In the genomic region with DNA sequence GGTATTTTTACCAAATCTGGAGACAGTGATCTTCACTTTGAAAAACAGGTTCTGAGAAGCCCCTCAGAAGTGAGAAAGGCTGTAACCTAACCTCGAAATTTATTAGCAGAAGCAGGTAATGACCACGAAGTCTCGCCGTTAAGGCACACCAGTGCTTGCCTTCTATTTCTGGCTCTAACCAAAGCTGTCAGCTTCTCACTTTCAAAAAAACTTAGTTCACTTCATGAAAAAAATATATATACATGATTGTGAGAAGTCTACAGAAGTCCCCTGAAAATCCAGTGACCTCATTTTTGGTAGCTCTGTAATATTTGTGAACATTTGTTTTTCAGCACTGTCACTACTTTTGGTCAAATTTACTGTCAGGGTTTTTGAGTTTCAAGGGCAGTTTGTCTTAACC, we compare ENCODE assay signal across 12 cellular contexts. TPM values are rescaled to one million over a fixed set of nuclear protein-coding genes. Genes with fewer than 3 reads are reported as not detected.
DNase-seq lines count a peak whose midpoint lies in the region; ATAC-seq and TF ChIP-seq lines count a peak whose summit lies in the region.
"Had no signal": no experiment of that assay in that cellular context is flagged by ENCODE, and none has a peak within 500 bp of the region (broad histone marks: within the 10 kb centered on the region; RNA-seq: fewer than 3 reads in every experiment).

No MANE protein-coding gene starts in this region.

- no peaks in the 10 kb centered on the region for H3K27me3 ChIP-seq in esophagus muscularis mucosa
- no peaks in the 10 kb centered on the region for H3K27me3 ChIP-seq in tibial artery

- H3K27ac ChIP-seq in esophagus muscularis mucosa (replicated peaks in 1 of 4) (peak overlapping the region; percentile 36 to 60 (median 36)), RWPE1 (no peak overlapping the region), tibial artery (peak overlapping the region in 1 of 2 donors; percentile 55)

- H3K9me3 ChIP-seq in esophagus muscularis mucosa (no peaks in the 10 kb centered on the region), tibial artery (no peaks in the 10 kb centered on the region)

- H3K36me3 ChIP-seq in esophagus muscularis mucosa (no peaks in the 10 kb centered on the region), tibial artery (no peaks in the 10 kb centered on the region)

- H3K9me3 Mint-ChIP-seq in activated CD8-positive, alpha-beta memory T cell treated with anti-CD3 and anti-CD28 coated beads, Interleukin-2, amount 10 ng/mL, durations not matched to agents 7 days and 5 days (ENCODE audit: low read depth): no peaks in the 10 kb centered on the region
- H3K9me3 Mint-ChIP-seq: central memory CD8-positive, alpha-beta T cell; stimulated activated naive CD8-positive, alpha-beta T cell treated with anti-CD3 and anti-CD28 coated beads, Interleukin-15, Interleukin-2, amounts not matched to agents 100 ng/mL and 50 ng/mL, for 24 hours had no signal

- peaks cover 26% of the 10 kb centered on the region for H3K4me1 Mint-ChIP-seq in activated CD8-positive, alpha-beta memory T cell treated with anti-CD3 and anti-CD28 coated beads, Interleukin-2, amount 10 ng/mL, durations not matched to agents 7 days and 5 days

- H3K36me3 Mint-ChIP-seq in activated CD8-positive, alpha-beta memory T cell treated with anti-CD3 and anti-CD28 coated beads, Interleukin-2, amount 10 ng/mL, durations not matched to agents 7 days and 5 days: no peaks in the 10 kb centered on the region

- POLR2A ChIA-PET in RWPE1 (lab: Yijun Ruan, JAX; ENCODE audit: low non-redundant PET): no interaction called here

- H3K27ac Mint-ChIP-seq in activated CD8-positive, alpha-beta memory T cell treated with anti-CD3 and anti-CD28 coated beads, Interleukin-2, amount 10 ng/mL, durations not matched to agents 7 days and 5 days: no peak overlapping the region
- H3K27ac Mint-ChIP-seq: stimulated activated naive CD8-positive, alpha-beta T cell treated with anti-CD3 and anti-CD28 coated beads, Interleukin-15, Interleukin-2, amounts not matched to agents 100 ng/mL and 50 ng/mL, for 24 hours had no signal

- no peak for TF ChIP-seq POLR2A in esophagus muscularis mucosa (IDR thresholded peaks at IDR 0.05; ENCODE audit: low read depth)

- CTCF ChIA-PET in RWPE1 (lab: Yijun Ruan, JAX): interaction anchor here (0.6 kb wide), 3 partner anchors 102 to 598 kb away, joined by 3 to 7 read pairs (median 3); no protein-coding TSS in a partner anchor
- CTCF ChIA-PET in activated CD8-positive, alpha-beta memory T cell treated with anti-CD3 and anti-CD28 coated beads, Interleukin-2, amount 10 ng/mL, durations not matched to agents 7 days and 5 days (lab: Charles Lee): interaction anchor here (0.8 to 0.9 kb wide), 2 partner anchors 16 to 20 kb away, joined by 3 to 5 read pairs; no protein-coding TSS in a partner anchor

- ATAC-seq in GM18870 (IDR thresholded peaks at IDR 0.05; ENCODE audit: unreplicated experiment): peak; percentile 53
- ATAC-seq in GM21390 (IDR thresholded peaks at IDR 0.05; ENCODE audit: unreplicated experiment): peak; percentile 90
- ATAC-seq in HG03095 (IDR thresholded peaks at IDR 0.05; ENCODE audit: unreplicated experiment): peak; percentile 80
- no peak for ATAC-seq in activated CD8-positive, alpha-beta memory T cell treated with anti-CD3 and anti-CD28 coated beads, Interleukin-2, amount 10 ng/mL, durations not matched to agents 7 days and 5 days
- ATAC-seq: PC-3 had no signal

- WGBS in esophagus muscularis mucosa: 67% methylated on average over 4 of the region's 4 CpGs

- no peak overlapping the region for H3K4me3 Mint-ChIP-seq in activated CD8-positive, alpha-beta memory T cell treated with anti-CD3 and anti-CD28 coated beads, Interleukin-2, amount 10 ng/mL, durations not matched to agents 7 days and 5 days
- H3K4me3 Mint-ChIP-seq: central memory CD8-positive, alpha-beta T cell; stimulated activated naive CD8-positive, alpha-beta T cell treated with anti-CD3 and anti-CD28 coated beads, Interleukin-15, Interleukin-2, amounts not matched to agents 100 ng/mL and 50 ng/mL, for 24 hours had no signal

- no peak for DNase-seq in esophagus muscularis mucosa (ENCODE audit: extremely low spot score)
- DNase-seq in RWPE1 (ENCODE audit: low spot score): no peak
- no peak for DNase-seq in NCI-H2227 treated with DMSO at 0.1 percent for 48 hours (lab: John Stamatoyannopoulos, UW)
- no peak for DNase-seq in activated CD8-positive, alpha-beta memory T cell treated with anti-CD3 and anti-CD28 coated beads, Interleukin-2, amount 10 ng/mL, durations not matched to agents 7 days and 5 days
- DNase-seq in tibial artery: no peak
- DNase-seq: NCI-H1694 treated with DMSO at 0.1 percent for 48 hours, PC-3 had no signal

- no peaks in the 10 kb centered on the region for H3K27me3 Mint-ChIP-seq in activated CD8-positive, alpha-beta memory T cell treated with anti-CD3 and anti-CD28 coated beads, Interleukin-2, amount 10 ng/mL, durations not matched to agents 7 days and 5 days
- H3K27me3 Mint-ChIP-seq: central memory CD8-positive, alpha-beta T cell; stimulated activated naive CD8-positive, alpha-beta T cell treated with anti-CD3 and anti-CD28 coated beads, Interleukin-15, Interleukin-2, amounts not matched to agents 100 ng/mL and 50 ng/mL, for 24 hours had no signal

- no peak for TF ChIP-seq CTCF in esophagus muscularis mucosa (IDR thresholded peaks at IDR 0.05)
- TF ChIP-seq CTCF in RWPE1 (conservative IDR thresholded peaks at IDR 0.05; ENCODE audit: low read depth): no peak
- no peak for TF ChIP-seq CTCF in tibial artery (IDR thresholded peaks at IDR 0.05)

- intact Hi-C loops in esophagus muscularis mucosa (cut with DNase I) (no loop called here), tibial artery (cut with DNase I; ENCODE audit: low total_unique reads) (no loop called here)

- no peak for TF ChIP-seq EP300 in esophagus muscularis mucosa (IDR thresholded peaks at IDR 0.05)

- peaks cover 21 to 47% (median 29%) of the 10 kb centered on the region in 4 donors for H3K4me1 ChIP-seq in esophagus muscularis mucosa
- peaks cover 0 to 29% (median 8%) of the 10 kb centered on the region in 4 donors for H3K4me1 ChIP-seq in tibial artery

- H3K4me3 ChIP-seq in esophagus muscularis mucosa (no peak overlapping the region), tibial artery (no peak overlapping the region)

RNA-seq across cellular contexts. Expression of gene AKAP13, which starts 19.1 kb away (rescaled TPM):
- 100 to 1,000 TPM; 232 to 323 (median 284) TPM for total RNA-seq in esophagus muscularis mucosa
- 100 to 1,000 TPM; 150 to 172 TPM for total RNA-seq in activated CD8-positive, alpha-beta memory T cell treated with anti-CD3 and anti-CD28 coated beads, Interleukin-2, amount 10 ng/mL, durations not matched to agents 7 days and 5 days
